ENCODE assay signal across 1 cellular context in the genomic region with DNA sequence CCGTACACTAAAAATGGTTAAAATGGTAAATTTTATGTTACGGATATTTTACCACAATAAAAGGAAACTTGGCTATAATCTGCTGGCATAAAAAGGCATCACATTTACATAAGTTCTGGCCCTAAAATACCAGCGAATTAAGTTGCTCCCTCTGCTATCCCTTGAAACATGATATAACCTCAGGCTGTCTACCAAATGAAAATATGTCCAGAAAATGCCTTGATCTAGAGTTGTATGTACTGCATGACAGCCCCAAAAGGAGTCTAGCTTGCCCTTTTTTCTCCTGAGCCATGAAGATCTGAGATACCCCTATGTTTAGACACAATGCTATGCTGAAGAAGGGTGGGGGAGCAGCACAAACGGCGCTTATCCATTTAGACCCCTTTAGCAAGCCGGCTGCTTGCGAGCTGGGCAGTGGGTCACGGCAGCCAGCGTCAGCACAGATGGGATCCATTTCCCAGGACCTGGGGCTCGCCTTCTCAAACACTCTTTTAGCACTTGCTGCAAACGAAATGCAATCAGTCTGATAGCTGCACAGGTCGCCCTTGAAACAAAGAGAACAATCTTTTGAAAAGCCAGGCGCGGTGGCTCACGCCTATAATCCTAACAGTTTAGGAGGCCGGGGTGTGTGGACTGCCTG.
TF ChIP-seq lines count a peak whose summit lies in the region.

No MANE protein-coding gene starts in this region.

TF ChIP-seq in SK-N-SH treated with all-trans-retinoic acid at 6 μM for 48 hours, 23 proteins besides CTCF, POLR2A, EP300 and RAD21 (continued from another document):
- TF ChIP-seq ESRRG (CRISPR knock-in tag; IDR thresholded peaks at IDR 0.05) (no peak), RARB (CRISPR knock-in tag; IDR thresholded peaks at IDR 0.05) (no peak), ZC3H10 (CRISPR knock-in tag; IDR thresholded peaks at IDR 0.05) (no peak), ZNF8 (CRISPR knock-in tag; IDR thresholded peaks at IDR 0.05) (no peak), TOX (CRISPR knock-in tag; IDR thresholded peaks at IDR 0.05; ENCODE audit: borderline replicate concordance) (no peak), TCF4 (CRISPR knock-in tag; IDR thresholded peaks at IDR 0.05; ENCODE audit: borderline replicate concordance) (no peak), OSR1 (CRISPR knock-in tag; IDR thresholded peaks at IDR 0.05) (no peak)
- TF ChIP-seq, protein P1, sequence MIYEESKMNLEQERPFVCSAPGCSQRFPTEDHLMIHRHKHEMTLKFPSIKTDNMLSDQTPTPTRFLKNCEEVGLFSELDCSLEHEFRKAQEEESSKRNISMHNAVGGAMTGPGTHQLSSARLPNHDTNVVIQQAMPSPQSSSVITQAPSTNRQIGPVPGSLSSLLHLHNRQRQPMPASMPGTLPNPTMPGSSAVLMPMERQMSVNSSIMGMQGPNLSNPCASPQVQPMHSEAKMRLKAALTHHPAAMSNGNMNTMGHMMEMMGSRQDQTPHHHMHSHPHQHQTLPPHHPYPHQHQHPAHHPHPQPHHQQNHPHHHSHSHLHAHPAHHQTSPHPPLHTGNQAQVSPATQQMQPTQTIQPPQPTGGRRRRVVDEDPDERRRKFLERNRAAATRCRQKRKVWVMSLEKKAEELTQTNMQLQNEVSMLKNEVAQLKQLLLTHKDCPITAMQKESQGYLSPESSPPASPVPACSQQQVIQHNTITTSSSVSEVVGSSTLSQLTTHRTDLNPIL (CRISPR knock-in tag; IDR thresholded peaks at IDR 0.05; ENCODE audit: low read depth): no peak
- TF ChIP-seq, protein P2, sequence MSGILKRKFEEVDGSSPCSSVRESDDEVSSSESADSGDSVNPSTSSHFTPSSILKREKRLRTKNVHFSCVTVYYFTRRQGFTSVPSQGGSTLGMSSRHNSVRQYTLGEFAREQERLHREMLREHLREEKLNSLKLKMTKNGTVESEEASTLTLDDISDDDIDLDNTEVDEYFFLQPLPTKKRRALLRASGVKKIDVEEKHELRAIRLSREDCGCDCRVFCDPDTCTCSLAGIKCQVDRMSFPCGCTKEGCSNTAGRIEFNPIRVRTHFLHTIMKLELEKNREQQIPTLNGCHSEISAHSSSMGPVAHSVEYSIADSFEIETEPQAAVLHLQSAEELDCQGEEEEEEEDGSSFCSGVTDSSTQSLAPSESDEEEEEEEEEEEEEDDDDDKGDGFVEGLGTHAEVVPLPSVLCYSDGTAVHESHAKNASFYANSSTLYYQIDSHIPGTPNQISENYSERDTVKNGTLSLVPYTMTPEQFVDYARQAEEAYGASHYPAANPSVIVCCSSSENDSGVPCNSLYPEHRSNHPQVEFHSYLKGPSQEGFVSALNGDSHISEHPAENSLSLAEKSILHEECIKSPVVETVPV (CRISPR knock-in tag; IDR thresholded peaks at IDR 0.05): no peak
